ENCODE assay signal across 26 cellular contexts in genomic region chr6:151590742-151591141, GRCh38.
DNase-seq lines count a peak whose midpoint lies in the region; ATAC-seq, FAIRE-seq and TF ChIP-seq lines count a peak whose summit lies in the region.
"Had no signal": no experiment of that assay in that cellular context is flagged by ENCODE, and none has a peak within 500 bp of the region (broad histone marks: within the 10 kb centered on the region; RNA-seq: fewer than 3 reads in every experiment).

No MANE protein-coding gene starts in this region.

- no peaks in the 10 kb centered on the region for H3K36me3 ChIP-seq in BLaER1
- no peaks in the 10 kb centered on the region for H3K36me3 ChIP-seq in BLaER1 treated with 17β-estradiol and CSF1 and Interleukin-3, amounts not matched to agents 10 nM and 100 nM
- H3K36me3 ChIP-seq in K562 (ENCODE audit: control insufficient read depth, insufficient read depth, low read length), result no peaks in the 10 kb centered on the region
- no peaks in the 10 kb centered on the region for H3K36me3 ChIP-seq in left ventricle myocardium inferior
- H3K36me3 ChIP-seq: BE2C had no signal

- H3K4me2 ChIP-seq in BLaER1 (peak overlapping the region; percentile 64), K562 (ENCODE audit: insufficient read depth, low read length) (no peak overlapping the region)
- peak overlapping the region in 8 of 11 experiments; percentile 1 to 49 (median 27); a peak in 10 of 22 replicates for H3K4me2 ChIP-seq in BLaER1 treated with 17β-estradiol and CSF1 and Interleukin-3, amounts not matched to agents 10 nM and 100 nM

- TF ChIP-seq POLR2A in K562 (conservative IDR thresholded peaks at IDR 0.05), result no peak

- no peak for ATAC-seq in K562
- no peak for ATAC-seq in HG03139 (IDR thresholded peaks at IDR 0.05; ENCODE audit: unreplicated experiment)
- ATAC-seq in GM18517 (IDR thresholded peaks at IDR 0.05; ENCODE audit: unreplicated experiment), result no peak
- ATAC-seq: GM12878 had no signal

- TF ChIP-seq CTCF in K562 (IDR thresholded peaks at IDR 0.05 in 2 of 3, conservative IDR thresholded peaks at IDR 0.05 in 1 of 3; ENCODE audit: insufficient read depth in 2 of 3, low read depth in 1 of 3, low read length in 3 of 3), result no peak
- no peak for TF ChIP-seq CTCF in left ventricle myocardium inferior (IDR thresholded peaks at IDR 0.05; ENCODE audit: borderline replicate concordance)

- TF ChIP-seq EP300 in K562 (IDR thresholded peaks at IDR 0.05; ENCODE audit: low read length), result no peak

- DNase-seq in K562 (ENCODE audit: extremely low read depth in 1 of 4, low spot score in 3 of 4) (no peak), left ventricle myocardium inferior (no peak)
- DNase-seq: 8988T; ACHN; BE2C; C1 segment of cervical spinal cord; CD4-positive, alpha-beta memory T cell; CD4-positive, CD25-positive, alpha-beta regulatory T cell; CD8-positive, alpha-beta memory T cell; COR-L47; DMS 273 treated with DMSO at 0.1 percent for 48 hours; DMS153; DMS53; DMS79; DND-41; EL; GDM1 had no signal

- no peak overlapping the region for H2AFZ ChIP-seq in K562 (ENCODE audit: low read depth, low read length)

- H3K4me1 ChIP-seq in BLaER1, result peaks cover 24% of the 10 kb centered on the region
- H3K4me1 ChIP-seq in BLaER1 treated with 17β-estradiol and CSF1 and Interleukin-3, amounts not matched to agents 10 nM and 100 nM, result peaks cover 4 to 21% (median 8%) of the 10 kb centered on the region in 10 experiments; a peak in 12 of 20 replicates
- no peaks in the 10 kb centered on the region for H3K4me1 ChIP-seq in K562 (replicated peaks in 1 of 2; ENCODE audit: control insufficient read depth in 2 of 2, insufficient read depth in 2 of 2, low read length in 2 of 2)
- no peaks in the 10 kb centered on the region for H3K4me1 ChIP-seq in left ventricle myocardium inferior
- H3K4me1 ChIP-seq: BE2C had no signal

- BruUV-seq in K562 (replicated peaks; lab: Mats Ljungman, UMichigan), result no TSS peak

- no peak for FAIRE-seq in K562 (lab: Jason Lieb, UNC)
- FAIRE-seq: A204.1, GM12878, GM12892, GM18507, GM19239 had no signal

- H3K9ac ChIP-seq in BLaER1 (no peak overlapping the region), K562 (ENCODE audit: insufficient read depth in 1 of 2, low read depth in 2 of 2, low read length in 2 of 2) (no peak overlapping the region)
- no peak overlapping the region for H3K9ac ChIP-seq in BLaER1 treated with 17β-estradiol and CSF1 and Interleukin-3, amounts not matched to agents 10 nM and 100 nM

- no peak for TF ChIP-seq RAD21 in K562 (CRISPR knock-in tag; conservative IDR thresholded peaks at IDR 0.05 in 1 of 2, IDR thresholded peaks at IDR 0.05 in 1 of 2)

- intact Hi-C loops in K562 (cut with micrococcal nuclease), result no loop called here
- intact Hi-C loops in left ventricle myocardium inferior (cut with micrococcal nuclease), result no loop called here

- H3K4me3 ChIP-seq in BLaER1, result no peak overlapping the region
- no peak overlapping the region for H3K4me3 ChIP-seq in BLaER1 treated with 17β-estradiol and CSF1 and Interleukin-3, amounts not matched to agents 10 nM and 100 nM
- no peak overlapping the region for H3K4me3 ChIP-seq in K562
- no peak overlapping the region for H3K4me3 ChIP-seq in left ventricle myocardium inferior
- H3K4me3 ChIP-seq: GM12878 had no signal

- H3K9me3 ChIP-seq in BLaER1 (peaks cover 31% of the 10 kb centered on the region), K562 (replicated peaks; ENCODE audit: control insufficient read depth, insufficient read depth, low read depth, low read length) (no peaks in the 10 kb centered on the region; the same call in 1 of the 2 replicates), left ventricle myocardium inferior (replicated peaks) (peaks cover 19% of the 10 kb centered on the region)
- H3K9me3 ChIP-seq in BLaER1 treated with 17β-estradiol and CSF1 and Interleukin-3, amounts not matched to agents 10 nM and 100 nM (replicated peaks in 1 of 11), result peaks cover 26 to 33% (median 29%) of the 10 kb centered on the region in 11 experiments
- H3K9me3 ChIP-seq: BE2C had no signal

- H3K27me3 ChIP-seq in BLaER1 (no peaks in the 10 kb centered on the region), K562 (ENCODE audit: control insufficient read depth in 2 of 2, insufficient read depth in 2 of 2, low read length in 2 of 2) (peaks cover 0 to 8% of the 10 kb centered on the region in 2 experiments; a peak in 1 of 5 replicates), left ventricle myocardium inferior (ENCODE audit: low read depth) (no peaks in the 10 kb centered on the region)
- H3K27me3 ChIP-seq in BLaER1 treated with 17β-estradiol and CSF1 and Interleukin-3, amounts not matched to agents 10 nM and 100 nM, result no peaks in the 10 kb centered on the region
- H3K27me3 ChIP-seq: BE2C had no signal

- 0% methylated on average over 2 of the region's 2 CpGs for WGBS in K562 (ENCODE audit: insufficient coverage, low coverage, missing lambda C conversion rate)

- H4K20me1 ChIP-seq in BLaER1 (no peaks in the 10 kb centered on the region), K562 (replicated peaks; ENCODE audit: control insufficient read depth, insufficient read depth, low read length) (no peaks in the 10 kb centered on the region)
- no peaks in the 10 kb centered on the region for H4K20me1 ChIP-seq in BLaER1 treated with 17β-estradiol and CSF1 and Interleukin-3, amounts not matched to agents 10 nM and 100 nM

- CTCF ChIA-PET in K562 (lab: Yijun Ruan, JAX; ENCODE audit: low intra/inter-chr PET ratio), result no interaction called here

- no peaks in the 10 kb centered on the region for H3K79me2 ChIP-seq in K562 (ENCODE audit: control insufficient read depth, insufficient read depth, low read length)

- H3K27ac ChIP-seq in BLaER1 (no peak overlapping the region), K562 (ENCODE audit: extremely low read depth, low read depth, low read length) (no peak overlapping the region), left ventricle myocardium inferior (replicated peaks) (no peak overlapping the region)
- no peak overlapping the region for H3K27ac ChIP-seq in BLaER1 treated with 17β-estradiol and CSF1 and Interleukin-3, amounts not matched to agents 10 nM and 100 nM

- POLR2A ChIA-PET in K562 (lab: Yijun Ruan, JAX), result no interaction called here

- in situ Hi-C loops in K562 (cut with MboI), result no loop called here

- H3K9me1 ChIP-seq in K562 (ENCODE audit: control insufficient read depth, insufficient read depth, low read length), result no peaks in the 10 kb centered on the region

TF ChIP-seq in K562, 482 proteins besides CTCF, POLR2A, EP300 and RAD21:
- TF ChIP-seq ZNF212 (CRISPR knock-in tag; IDR thresholded peaks at IDR 0.05), result no peak
- TF ChIP-seq GATAD2B (IDR thresholded peaks at IDR 0.05; ENCODE audit: borderline replicate concordance), result no peak
- TF ChIP-seq GATAD2A (IDR thresholded peaks at IDR 0.05), result no peak
- TF ChIP-seq MCM2 (IDR thresholded peaks at IDR 0.05; ENCODE audit: low read depth), result no peak
- TF ChIP-seq C11orf30 (IDR thresholded peaks at IDR 0.05; ENCODE audit: low read depth), result 0 out of 2 replicates have a peak, but pooled peaks have one; percentile 19
- no peak for TF ChIP-seq PHB (CRISPR knock-in tag; IDR thresholded peaks at IDR 0.05)
- no peak for TF ChIP-seq SNAPC5 (CRISPR knock-in tag; IDR thresholded peaks at IDR 0.05)
- TF ChIP-seq ELK1 (CRISPR knock-in tag; IDR thresholded peaks at IDR 0.05), result no peak
- peak; percentile 63 for TF ChIP-seq ZNF316 (IDR thresholded peaks at IDR 0.05)
- no peak for TF ChIP-seq TEAD2 (tag; IDR thresholded peaks at IDR 0.05)
